ENCODE assay signal across 8 cellular contexts in the genomic region with DNA sequence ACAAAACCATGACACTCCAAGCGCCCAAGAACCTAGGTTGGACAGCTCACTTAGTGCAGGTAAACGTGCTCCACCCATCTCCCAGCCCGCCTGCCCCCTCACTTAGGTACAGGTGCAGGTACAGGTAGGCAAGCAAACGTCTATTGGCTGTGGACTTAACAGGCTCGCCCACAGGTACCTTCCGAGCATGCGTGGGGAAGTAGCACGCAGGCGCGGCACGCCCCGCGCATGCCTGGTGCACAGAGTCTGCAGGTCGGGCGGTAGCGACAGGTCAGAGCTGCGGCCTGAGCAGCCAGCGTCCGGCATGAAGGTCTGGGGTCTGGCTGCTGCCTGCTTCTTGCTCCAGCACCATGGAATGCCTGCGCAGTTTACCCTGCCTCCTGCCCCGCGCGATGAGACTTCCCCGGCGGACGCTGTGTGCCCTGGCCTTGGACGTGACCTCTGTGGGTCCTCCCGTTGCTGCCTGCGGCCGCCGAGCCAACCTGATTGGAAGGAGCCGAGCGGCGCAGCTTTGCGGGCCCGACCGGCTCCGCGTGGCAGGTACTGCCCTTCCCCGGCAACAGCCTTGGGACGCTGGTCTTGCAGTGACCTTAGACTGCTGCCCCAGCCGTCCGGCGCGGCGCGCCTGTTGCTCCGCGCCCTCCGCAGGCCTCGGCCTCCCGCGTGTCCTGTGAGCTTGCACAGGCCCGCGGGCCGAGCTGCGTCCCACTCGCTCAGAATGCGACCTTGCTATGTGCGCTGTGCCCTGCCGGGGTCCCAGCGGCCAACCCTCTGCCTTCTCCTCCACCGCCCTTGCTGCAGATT. TPM values are rescaled to one million over a fixed set of nuclear protein-coding genes. Genes with fewer than 3 reads are reported as not detected.
A peak's percentile ranks its signal among the peaks of the same experiment; 100 is the strongest.
DNase-seq lines count a peak whose midpoint lies in the region; ATAC-seq and TF ChIP-seq lines count a peak whose summit lies in the region.

A gene with protein sequence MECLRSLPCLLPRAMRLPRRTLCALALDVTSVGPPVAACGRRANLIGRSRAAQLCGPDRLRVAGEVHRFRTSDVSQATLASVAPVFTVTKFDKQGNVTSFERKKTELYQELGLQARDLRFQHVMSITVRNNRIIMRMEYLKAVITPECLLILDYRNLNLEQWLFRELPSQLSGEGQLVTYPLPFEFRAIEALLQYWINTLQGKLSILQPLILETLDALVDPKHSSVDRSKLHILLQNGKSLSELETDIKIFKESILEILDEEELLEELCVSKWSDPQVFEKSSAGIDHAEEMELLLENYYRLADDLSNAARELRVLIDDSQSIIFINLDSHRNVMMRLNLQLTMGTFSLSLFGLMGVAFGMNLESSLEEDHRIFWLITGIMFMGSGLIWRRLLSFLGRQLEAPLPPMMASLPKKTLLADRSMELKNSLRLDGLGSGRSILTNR (plus strand): TSS at position 240 of the 804 bp plus-strand sequence. CDS start 111 bp downstream, at position 351.

- peaks cover 28% of the 10 kb centered on the region for H3K27me3 Mint-ChIP-seq in T-helper 17 cell

- peak; percentile 97 for ATAC-seq in HG02840 (IDR thresholded peaks at IDR 0.05; ENCODE audit: low FRiP score, unreplicated experiment)
- ATAC-seq in T-helper 17 cell: peak; percentile 95

- peaks cover 46% of the 10 kb centered on the region for H3K4me1 ChIP-seq in left ventricle myocardium inferior
- no peaks in the 10 kb centered on the region for H3K4me1 ChIP-seq in prostate gland (replicated peaks)

- peak within 1 kb of the TSS; percentile 94 for H3K27ac Mint-ChIP-seq in T-helper 17 cell

- peak within 1 kb of the TSS; percentile 90 for H3K4me3 ChIP-seq in left ventricle myocardium inferior
- H3K4me3 ChIP-seq in prostate gland: peak within 1 kb of the TSS; percentile 62 to 68

- peaks cover 14% of the 10 kb centered on the region for H3K4me1 Mint-ChIP-seq in T-helper 17 cell

- WGBS in prostate gland: under 1% methylated on average over 48 of the region's 63 CpGs

- H3K27ac ChIP-seq in left ventricle myocardium inferior (replicated peaks) (peak within 1 kb of the TSS; percentile 92), prostate gland (peak within 1 kb of the TSS; percentile 36 to 48)

- no peaks in the 10 kb centered on the region for H3K36me3 Mint-ChIP-seq in T-helper 17 cell (ENCODE audit: low read depth)

- intact Hi-C loops in left ventricle myocardium inferior (cut with micrococcal nuclease) (no loop called here), prostate gland (cut with DNase I) (no loop called here)

- H3K27me3 ChIP-seq in left ventricle myocardium inferior (ENCODE audit: low read depth): peaks cover 27% of the 10 kb centered on the region
- no peaks in the 10 kb centered on the region for H3K27me3 ChIP-seq in prostate gland (replicated peaks; ENCODE audit: insufficient read depth)

- peak; percentile 80 for DNase-seq in NCI-H1436 (lab: John Stamatoyannopoulos, UW)
- peak; percentile 56 to 66 (median 64) for DNase-seq in T-helper 17 cell
- peak; percentile 26 to 94 (median 77) for DNase-seq in amygdala (lab: John Stamatoyannopoulos, UW)
- peak; percentile 84 for DNase-seq in left ventricle myocardium inferior
- DNase-seq in prostate gland (ENCODE audit: low spot score): peak; percentile 90
- peak; percentile 88 for DNase-seq in ureter (ENCODE audit: low spot score)

- peak within 1 kb of the TSS; percentile 98 for H3K4me3 Mint-ChIP-seq in T-helper 17 cell

- H3K36me3 ChIP-seq in left ventricle myocardium inferior (peaks cover 30% of the 10 kb centered on the region), prostate gland (no peaks in the 10 kb centered on the region)

- TF ChIP-seq CTCF in left ventricle myocardium inferior (IDR thresholded peaks at IDR 0.05; ENCODE audit: borderline replicate concordance) (no peak), prostate gland (IDR thresholded peaks at IDR 0.05) (peak in 1 of 4 experiments; percentile 29)

- peak; percentile 94 for TF ChIP-seq POLR2A in GM15510 (IDR thresholded peaks at IDR 0.05; ENCODE audit: borderline replicate concordance, extremely low read depth, insufficient read length)
- peak; percentile 80 for TF ChIP-seq POLR2A in prostate gland (IDR thresholded peaks at IDR 0.05)

- H3K9me3 ChIP-seq in T-helper 17 cell (ENCODE audit: control insufficient read depth, low read length, poor library complexity, severe bottlenecking): no peaks in the 10 kb centered on the region
- H3K9me3 ChIP-seq in left ventricle myocardium inferior (replicated peaks): no peaks in the 10 kb centered on the region
- H3K9me3 ChIP-seq in prostate gland: no peaks in the 10 kb centered on the region

RNA-seq across cellular contexts. Expression of the gene that starts here (rescaled TPM):
- total RNA-seq in T-helper 17 cell: 1 to 10 TPM; 7.9 to 8.0 TPM
- total RNA-seq in left ventricle myocardium inferior: 44.7 TPM
- 10 to 100 TPM; 27.1 to 27.5 TPM for total RNA-seq in prostate gland
- total RNA-seq in ureter: 29.5 TPM

Comparison
In these comparisons a context has a peak if more than half of its experiments do, and no peak if none do; other contexts are left out.
1. Peak in every context shown above with its lines: DNase-seq, ATAC-seq, H3K4me3 ChIP-seq and H3K27ac ChIP-seq.